In genomic region chr18:68542818-68543217, GRCh38 we compare ENCODE assay signal across 18 cellular contexts.
DNase-seq lines count a peak whose midpoint lies in the region; ATAC-seq and TF ChIP-seq lines count a peak whose summit lies in the region.
"Had no signal": no experiment of that assay in that cellular context is flagged by ENCODE, and none has a peak within 500 bp of the region (broad histone marks: within the 10 kb centered on the region; RNA-seq: fewer than 3 reads in every experiment).

No MANE protein-coding gene starts in this region.

- peak; percentile 9 for TF ChIP-seq RAD21 in neural cell (conservative IDR thresholded peaks at IDR 0.05)

- peak; percentile 69 for TF ChIP-seq EP300 in neural cell (conservative IDR thresholded peaks at IDR 0.05; ENCODE audit: poor library complexity, severe bottlenecking)

- H3K4me2 ChIP-seq in neural cell (ENCODE audit: low read length) = no peak overlapping the region
- H3K4me2 ChIP-seq: A549; BLaER1 treated with 17β-estradiol and CSF1 and Interleukin-3, amounts not matched to agents 10 nM and 100 nM had no signal

- H3K9me3 ChIP-seq in neural cell (ENCODE audit: low read length) = no peaks in the 10 kb centered on the region
- H3K9me3 ChIP-seq: A549; BLaER1 treated with 17β-estradiol and CSF1 and Interleukin-3, amounts not matched to agents 10 nM and 100 nM; Caco-2 had no signal

- no peak overlapping the region for H3K9ac ChIP-seq in neural cell (ENCODE audit: low read length)
- H3K9ac ChIP-seq: BLaER1 treated with 17β-estradiol and CSF1 and Interleukin-3, amounts not matched to agents 10 nM and 100 nM had no signal

- no peaks in the 10 kb centered on the region for H3K36me3 ChIP-seq in neural cell (ENCODE audit: insufficient read depth, low read length)
- H3K36me3 ChIP-seq: BLaER1 treated with 17β-estradiol and CSF1 and Interleukin-3, amounts not matched to agents 10 nM and 100 nM had no signal

- TF ChIP-seq CTCF in epithelial cell of esophagus (IDR thresholded peaks at IDR 0.05; ENCODE audit: insufficient read depth, low read depth, low read length, missing control alignments) (no peak), neural cell (IDR thresholded peaks at IDR 0.05; ENCODE audit: poor library complexity, severe bottlenecking) (no peak), GM10266 (IDR thresholded peaks at IDR 0.05; ENCODE audit: control insufficient read depth, insufficient read depth, low read depth, missing control alignments) (no peak)

- no peaks in the 10 kb centered on the region for H3K9me2 ChIP-seq in neural cell (ENCODE audit: insufficient read depth, low read length)

- H3K4me3 ChIP-seq in epithelial cell of esophagus (ENCODE audit: low read length) (no peak overlapping the region), neural cell (ENCODE audit: low read length) (no peak overlapping the region)
- H3K4me3 ChIP-seq: A549; BLaER1 treated with 17β-estradiol and CSF1 and Interleukin-3, amounts not matched to agents 10 nM and 100 nM; GM12878 had no signal

- no peaks in the 10 kb centered on the region for H3K27me3 ChIP-seq in neural cell (ENCODE audit: insufficient read depth, low read depth, low read length)
- H3K27me3 ChIP-seq: BLaER1 treated with 17β-estradiol and CSF1 and Interleukin-3, amounts not matched to agents 10 nM and 100 nM had no signal

- peak overlapping the region; percentile 40 for H3K27ac ChIP-seq in neural cell (ENCODE audit: low read length)
- H3K27ac ChIP-seq: 22Rv1; A549; BLaER1 treated with 17β-estradiol and CSF1 and Interleukin-3, amounts not matched to agents 10 nM and 100 nM; C4-2B had no signal

- DNase-seq in DMS153 (lab: John Stamatoyannopoulos, UW) (peak; percentile 50), DMS153 treated with DMSO at 0.1 percent for 48 hours (lab: John Stamatoyannopoulos, UW; ENCODE audit: unreplicated experiment) (no peak), epithelial cell of esophagus (ENCODE audit: low read depth) (peak; percentile 4), GM10266 (ENCODE audit: extremely low spot score) (no peak)
- DNase-seq: AML-193; Caco-2; Calu3; CD4-positive, alpha-beta T cell; CD8-positive, alpha-beta T cell; DMS79 treated with DMSO at 0.1 percent for 48 hours; GF-D8 had no signal

- no peak for ATAC-seq in GM21717 (IDR thresholded peaks at IDR 0.05; ENCODE audit: unreplicated experiment)
- ATAC-seq: A549; CD8-positive, alpha-beta T cell; GM12878 had no signal

- H3F3A ChIP-seq in neural cell (ENCODE audit: insufficient read depth, low read length, poor library complexity, severe bottlenecking) = no peaks in the 10 kb centered on the region

- no peaks in the 10 kb centered on the region for H3K79me2 ChIP-seq in neural cell (replicated peaks; ENCODE audit: insufficient read depth, low read length)

- H2AFZ ChIP-seq in neural cell (ENCODE audit: low read depth, low read length) = no peak overlapping the region

- no peaks in the 10 kb centered on the region for H4K20me1 ChIP-seq in neural cell (ENCODE audit: insufficient read depth)
- H4K20me1 ChIP-seq: BLaER1 treated with 17β-estradiol and CSF1 and Interleukin-3, amounts not matched to agents 10 nM and 100 nM had no signal

TF ChIP-seq in neural cell, 6 proteins besides CTCF, POLR2A, EP300 and RAD21:
- TF ChIP-seq MXI1 (conservative IDR thresholded peaks at IDR 0.05; ENCODE audit: poor library complexity, severe bottlenecking) = no peak
- no peak for TF ChIP-seq EZH2 (IDR thresholded peaks at IDR 0.05; ENCODE audit: borderline replicate concordance, insufficient read depth, low read length, poor library complexity, severe bottlenecking)
- TF ChIP-seq POLR2AphosphoS5 (IDR thresholded peaks at IDR 0.05) = peak; percentile 58
- no peak for TF ChIP-seq SMC3 (conservative IDR thresholded peaks at IDR 0.05; ENCODE audit: poor library complexity)
- TF ChIP-seq, protein P1, sequence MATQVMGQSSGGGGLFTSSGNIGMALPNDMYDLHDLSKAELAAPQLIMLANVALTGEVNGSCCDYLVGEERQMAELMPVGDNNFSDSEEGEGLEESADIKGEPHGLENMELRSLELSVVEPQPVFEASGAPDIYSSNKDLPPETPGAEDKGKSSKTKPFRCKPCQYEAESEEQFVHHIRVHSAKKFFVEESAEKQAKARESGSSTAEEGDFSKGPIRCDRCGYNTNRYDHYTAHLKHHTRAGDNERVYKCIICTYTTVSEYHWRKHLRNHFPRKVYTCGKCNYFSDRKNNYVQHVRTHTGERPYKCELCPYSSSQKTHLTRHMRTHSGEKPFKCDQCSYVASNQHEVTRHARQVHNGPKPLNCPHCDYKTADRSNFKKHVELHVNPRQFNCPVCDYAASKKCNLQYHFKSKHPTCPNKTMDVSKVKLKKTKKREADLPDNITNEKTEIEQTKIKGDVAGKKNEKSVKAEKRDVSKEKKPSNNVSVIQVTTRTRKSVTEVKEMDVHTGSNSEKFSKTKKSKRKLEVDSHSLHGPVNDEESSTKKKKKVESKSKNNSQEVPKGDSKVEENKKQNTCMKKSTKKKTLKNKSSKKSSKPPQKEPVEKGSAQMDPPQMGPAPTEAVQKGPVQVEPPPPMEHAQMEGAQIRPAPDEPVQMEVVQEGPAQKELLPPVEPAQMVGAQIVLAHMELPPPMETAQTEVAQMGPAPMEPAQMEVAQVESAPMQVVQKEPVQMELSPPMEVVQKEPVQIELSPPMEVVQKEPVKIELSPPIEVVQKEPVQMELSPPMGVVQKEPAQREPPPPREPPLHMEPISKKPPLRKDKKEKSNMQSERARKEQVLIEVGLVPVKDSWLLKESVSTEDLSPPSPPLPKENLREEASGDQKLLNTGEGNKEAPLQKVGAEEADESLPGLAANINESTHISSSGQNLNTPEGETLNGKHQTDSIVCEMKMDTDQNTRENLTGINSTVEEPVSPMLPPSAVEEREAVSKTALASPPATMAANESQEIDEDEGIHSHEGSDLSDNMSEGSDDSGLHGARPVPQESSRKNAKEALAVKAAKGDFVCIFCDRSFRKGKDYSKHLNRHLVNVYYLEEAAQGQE (IDR thresholded peaks at IDR 0.05; ENCODE audit: borderline replicate concordance) = peak; percentile 91

Comparison
In these comparisons a context has a peak if more than half of its experiments do, and no peak if none do; other contexts are left out.
1. DNase-seq: peak in DMS153 (single experiment) and epithelial cell of esophagus (single experiment); none in DMS153 treated with DMSO at 0.1 percent for 48 hours (single experiment) and GM10266 (single experiment).